In genomic region chr6:18289283-18289682, GRCh38 we compare ENCODE assay signal across 29 cellular contexts.
"Had no signal": no experiment of that assay in that cellular context is flagged by ENCODE, and none has a peak within 500 bp of the region (broad histone marks: within the 10 kb centered on the region; RNA-seq: fewer than 3 reads in every experiment).

No MANE protein-coding gene starts in this region.

- H3K9me3 Mint-ChIP-seq: naive B cell; naive thymus-derived CD8-positive, alpha-beta T cell; natural killer cell treated with Interleukin-12 subunit alpha and Interleukin-12 subunit beta and Interleukin-15 and Interleukin-18, amount 100 ng/mL, for 72 hours; nephron progenitor cell; neural crest cell; stimulated activated effector memory CD8-positive, alpha-beta T cell treated with anti-CD3 and anti-CD28 coated beads, Interleukin-12 subunit alpha, Interleukin-12 subunit beta, amount 100 ng/mL, for 72 hours; stimulated activated naive B cell treated with anti-CD40 and anti-IgM and Interleukin-4, amounts not matched to agents 10 μg/mL and 1 μg/mL and 100 μg/mL, for 72 hours; stimulated activated naive CD8-positive, alpha-beta T cell treated with anti-CD3 and anti-CD28 coated beads, Interleukin-15, amount 100 ng/mL, for 72 hours; type B pancreatic cell had no signal

- H3K4me1 Mint-ChIP-seq: naive B cell; naive thymus-derived CD8-positive, alpha-beta T cell; nephron progenitor cell; neural crest cell; stimulated activated effector memory CD8-positive, alpha-beta T cell treated with anti-CD3 and anti-CD28 coated beads, Interleukin-12 subunit alpha, Interleukin-12 subunit beta, amount 100 ng/mL, for 72 hours; stimulated activated naive B cell treated with anti-CD40 and anti-IgM and Interleukin-4, amounts not matched to agents 10 μg/mL and 1 μg/mL and 100 μg/mL, for 72 hours; stimulated activated naive CD8-positive, alpha-beta T cell treated with anti-CD3 and anti-CD28 coated beads, Interleukin-15, amount 100 ng/mL, for 72 hours had no signal

- DNase-seq: naive B cell; naive thymus-derived CD8-positive, alpha-beta T cell; nephron progenitor cell; occipital lobe; ovary; right cardiac atrium; right lobe of liver; sigmoid colon; small intestine; stimulated activated CD4-positive, alpha-beta T cell treated with anti-CD3 and anti-CD28 coated beads, Interleukin-15, amount 100 ng/mL, for 24 hours; stimulated activated CD4-positive, alpha-beta T cell treated with anti-CD3 and anti-CD28 coated beads, Interleukin-2, amount 100 ng/mL, for 24 hours; stimulated activated CD4-positive, alpha-beta T cell treated with anti-CD3 and anti-CD28 coated beads, Interleukin-2, amount 100 ng/mL, for 48 hours; stimulated activated CD4-positive, alpha-beta T cell treated with anti-CD3 and anti-CD28 coated beads, Interleukin-4, amount 100 ng/mL, for 24 hours; stimulated activated naive B cell treated with anti-CD40 and anti-IgM and Interleukin-4, amounts not matched to agents 10 μg/mL and 1 μg/mL and 100 μg/mL, for 72 hours; stimulated activated naive CD4-positive, alpha-beta T cell treated with Interleukin-2 at 50 U/mL for 16 hours; stimulated activated naive CD8-positive, alpha-beta T cell treated with anti-CD3 and anti-CD28 coated beads, Interleukin-15, amount 100 ng/mL, for 72 hours; substantia nigra; testis; tibial artery; transverse colon; upper lobe of right lung; uterus had no signal

- H3K9me3 ChIP-seq: ovary, prostate gland, right lobe of liver, sigmoid colon, suprapubic skin, testis, tibial artery, transverse colon, upper lobe of right lung, uterus had no signal

- H3K79me2 ChIP-seq: parathyroid adenoma had no signal

- H3K4me1 ChIP-seq: parathyroid adenoma, prostate gland, right lobe of liver, sigmoid colon, suprapubic skin, testis, tibial artery, upper lobe of right lung, uterus had no signal

- H2AFZ ChIP-seq: parathyroid adenoma had no signal

- H3K27me3 ChIP-seq: ovary, right lobe of liver, sigmoid colon, testis, transverse colon, upper lobe of right lung, uterus had no signal

- H3K9ac ChIP-seq: parathyroid adenoma had no signal

- H3K36me3 ChIP-seq: ovary, prostate gland, right lobe of liver, sigmoid colon, suprapubic skin, tibial artery, transverse colon, upper lobe of right lung, uterus had no signal

- H3K27ac Mint-ChIP-seq: naive B cell; naive thymus-derived CD8-positive, alpha-beta T cell; natural killer cell treated with Interleukin-12 subunit alpha and Interleukin-12 subunit beta and Interleukin-15 and Interleukin-18, amount 100 ng/mL, for 72 hours; nephron progenitor cell; stimulated activated effector memory CD8-positive, alpha-beta T cell treated with anti-CD3 and anti-CD28 coated beads, Interleukin-12 subunit alpha, Interleukin-12 subunit beta, amount 100 ng/mL, for 72 hours; stimulated activated naive B cell treated with anti-CD40 and anti-IgM and Interleukin-4, amounts not matched to agents 10 μg/mL and 1 μg/mL and 100 μg/mL, for 72 hours; type B pancreatic cell had no signal

- ATAC-seq: naive thymus-derived CD8-positive, alpha-beta T cell; natural killer cell treated with Interleukin-12 subunit alpha and Interleukin-12 subunit beta and Interleukin-15 and Interleukin-18, amount 100 ng/mL, for 72 hours; right cardiac atrium; right lobe of liver; stimulated activated effector memory CD8-positive, alpha-beta T cell treated with anti-CD3 and anti-CD28 coated beads, Interleukin-12 subunit alpha, Interleukin-12 subunit beta, amount 100 ng/mL, for 72 hours; stimulated activated naive B cell treated with anti-CD40 and anti-IgM and Interleukin-4, amounts not matched to agents 10 μg/mL and 1 μg/mL and 100 μg/mL, for 72 hours; stimulated activated naive CD8-positive, alpha-beta T cell treated with anti-CD3 and anti-CD28 coated beads, Interleukin-15, amount 100 ng/mL, for 72 hours; upper lobe of right lung had no signal

- H3K4me3 ChIP-seq: ovary, prostate gland, right lobe of liver, sigmoid colon, suprapubic skin, testis, tibial artery, transverse colon, upper lobe of right lung, uterus had no signal

- H3K36me3 Mint-ChIP-seq: naive B cell; natural killer cell treated with Interleukin-12 subunit alpha and Interleukin-12 subunit beta and Interleukin-15 and Interleukin-18, amount 100 ng/mL, for 72 hours; stimulated activated effector memory CD8-positive, alpha-beta T cell treated with anti-CD3 and anti-CD28 coated beads, Interleukin-12 subunit alpha, Interleukin-12 subunit beta, amount 100 ng/mL, for 72 hours; stimulated activated naive B cell treated with anti-CD40 and anti-IgM and Interleukin-4, amounts not matched to agents 10 μg/mL and 1 μg/mL and 100 μg/mL, for 72 hours; type B pancreatic cell had no signal

- H3K4me3 Mint-ChIP-seq: naive B cell; naive thymus-derived CD8-positive, alpha-beta T cell; natural killer cell treated with Interleukin-12 subunit alpha and Interleukin-12 subunit beta and Interleukin-15 and Interleukin-18, amount 100 ng/mL, for 72 hours; nephron progenitor cell; neural crest cell; stimulated activated effector memory CD8-positive, alpha-beta T cell treated with anti-CD3 and anti-CD28 coated beads, Interleukin-12 subunit alpha, Interleukin-12 subunit beta, amount 100 ng/mL, for 72 hours; stimulated activated naive B cell treated with anti-CD40 and anti-IgM and Interleukin-4, amounts not matched to agents 10 μg/mL and 1 μg/mL and 100 μg/mL, for 72 hours; stimulated activated naive CD8-positive, alpha-beta T cell treated with anti-CD3 and anti-CD28 coated beads, Interleukin-15, amount 100 ng/mL, for 72 hours; type B pancreatic cell had no signal

- H3K27ac ChIP-seq: ovary, parathyroid adenoma, prostate gland, right lobe of liver, sigmoid colon, suprapubic skin, testis, tibial artery, transverse colon, upper lobe of right lung, uterus had no signal
